8 cellular contexts compared by ENCODE assay signal in genomic region chr5:54517512-54518145, GRCh38. TPM values are rescaled to one million over a fixed set of nuclear protein-coding genes. Genes with fewer than 3 reads are reported as not detected.
A peak's percentile ranks its signal among the peaks of the same experiment; 100 is the strongest.
DNase-seq lines count a peak whose midpoint lies in the region; ATAC-seq and TF ChIP-seq lines count a peak whose summit lies in the region.

A gene with protein sequence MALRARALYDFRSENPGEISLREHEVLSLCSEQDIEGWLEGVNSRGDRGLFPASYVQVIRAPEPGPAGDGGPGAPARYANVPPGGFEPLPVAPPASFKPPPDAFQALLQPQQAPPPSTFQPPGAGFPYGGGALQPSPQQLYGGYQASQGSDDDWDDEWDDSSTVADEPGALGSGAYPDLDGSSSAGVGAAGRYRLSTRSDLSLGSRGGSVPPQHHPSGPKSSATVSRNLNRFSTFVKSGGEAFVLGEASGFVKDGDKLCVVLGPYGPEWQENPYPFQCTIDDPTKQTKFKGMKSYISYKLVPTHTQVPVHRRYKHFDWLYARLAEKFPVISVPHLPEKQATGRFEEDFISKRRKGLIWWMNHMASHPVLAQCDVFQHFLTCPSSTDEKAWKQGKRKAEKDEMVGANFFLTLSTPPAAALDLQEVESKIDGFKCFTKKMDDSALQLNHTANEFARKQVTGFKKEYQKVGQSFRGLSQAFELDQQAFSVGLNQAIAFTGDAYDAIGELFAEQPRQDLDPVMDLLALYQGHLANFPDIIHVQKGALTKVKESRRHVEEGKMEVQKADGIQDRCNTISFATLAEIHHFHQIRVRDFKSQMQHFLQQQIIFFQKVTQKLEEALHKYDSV (plus strand): TSS chr5:54517759. CDS start chr5:54517953, 194 bp downstream.

- H3K4me1 ChIP-seq in duodenal mucosa (ENCODE audit: control insufficient read depth in 1 of 2, insufficient read depth in 2 of 2, low read length in 2 of 2): peaks cover 34 to 42% of the 10 kb centered on the region in 2 donors
- peaks cover 37% of the 10 kb centered on the region for H3K4me1 ChIP-seq in lower lobe of right lung

- no peak within 1 kb of the TSS for H3K27ac Mint-ChIP-seq in activated CD4-positive, alpha-beta memory T cell treated with anti-CD3 and anti-CD28 coated beads for 36 hours

- H3K4me3 ChIP-seq in duodenal mucosa (ENCODE audit: low read depth in 1 of 2, low read length in 2 of 2) (peak within 1 kb of the TSS; percentile 89 to 91), lower lobe of right lung (peak within 1 kb of the TSS; percentile 100)

- H3K27me3 Mint-ChIP-seq in activated CD4-positive, alpha-beta memory T cell treated with anti-CD3 and anti-CD28 coated beads for 36 hours: no peaks in the 10 kb centered on the region

- peak within 1 kb of the TSS; percentile 64 for H3K4me3 Mint-ChIP-seq in activated CD4-positive, alpha-beta memory T cell treated with anti-CD3 and anti-CD28 coated beads for 36 hours

- DNase-seq in CD1c-positive myeloid dendritic cell (ENCODE audit: extremely low spot score): peak; percentile 97
- peak; percentile 75 for DNase-seq in NCI-H748 treated with DMSO at 0.1 percent for 48 hours (lab: John Stamatoyannopoulos, UW)
- DNase-seq in activated CD4-positive, alpha-beta memory T cell treated with anti-CD3 and anti-CD28 coated beads for 36 hours: peak; percentile 92
- DNase-seq in lower lobe of right lung: peak; percentile 96
- peak; percentile 82 to 87 (median 84) for DNase-seq in stimulated activated CD4-positive, alpha-beta T cell treated with anti-CD3 and anti-CD28 coated beads, TNF-alpha, amount 100 ng/mL, for 1 hour (ENCODE audit: low read depth in 3 of 3, low spot score in 1 of 3)

- peaks cover 44% of the 10 kb centered on the region for H3K4me1 Mint-ChIP-seq in activated CD4-positive, alpha-beta memory T cell treated with anti-CD3 and anti-CD28 coated beads for 36 hours (ENCODE audit: low read depth)

- H3K9me3 ChIP-seq in duodenal mucosa (ENCODE audit: control insufficient read depth in 1 of 2, low read length in 2 of 2) (no peaks in the 10 kb centered on the region), lower lobe of right lung (no peaks in the 10 kb centered on the region)

- intact Hi-C loops in activated CD4-positive, alpha-beta memory T cell treated with anti-CD3 and anti-CD28 coated beads for 36 hours (cut with micrococcal nuclease): loop anchor here (1.0 to 2.0 kb wide), 5 partner anchors 201 to 629 kb away; no protein-coding TSS in a partner anchor
- intact Hi-C loops in lower lobe of right lung (cut with DNase I): no loop called here

- H3K27ac ChIP-seq in duodenal mucosa (ENCODE audit: low read depth, low read length) (peak within 1 kb of the TSS; percentile 63), lower lobe of right lung (peak within 1 kb of the TSS; percentile 96)

- H3K27me3 ChIP-seq in duodenal mucosa (ENCODE audit: control insufficient read depth in 1 of 2, insufficient read depth in 2 of 2, low read length in 2 of 2) (no peaks in the 10 kb centered on the region), lower lobe of right lung (ENCODE audit: low read depth) (no peaks in the 10 kb centered on the region)

- H3K9me3 Mint-ChIP-seq in activated CD4-positive, alpha-beta memory T cell treated with anti-CD3 and anti-CD28 coated beads for 36 hours: no peaks in the 10 kb centered on the region

- no peaks in the 10 kb centered on the region for H3K36me3 ChIP-seq in duodenal mucosa (ENCODE audit: control insufficient read depth in 1 of 2, insufficient read depth in 2 of 2, low read length in 2 of 2)
- H3K36me3 ChIP-seq in lower lobe of right lung: no peaks in the 10 kb centered on the region

- H3K36me3 Mint-ChIP-seq in activated CD4-positive, alpha-beta memory T cell treated with anti-CD3 and anti-CD28 coated beads for 36 hours: no peaks in the 10 kb centered on the region

- POLR2A ChIA-PET in activated CD4-positive, alpha-beta memory T cell treated with anti-CD3 and anti-CD28 coated beads for 36 hours (lab: Charles Lee): interaction anchor here (1.0 to 1.7 kb wide), 3 partner anchors 227 to 371 kb away, joined by 3 to 8 read pairs (median 3); no protein-coding TSS in a partner anchor

- ATAC-seq in GM19372 (IDR thresholded peaks at IDR 0.05; ENCODE audit: low read depth, unreplicated experiment): peak; percentile 89
- ATAC-seq in HG03521 (IDR thresholded peaks at IDR 0.05; ENCODE audit: unreplicated experiment): peak; percentile 96
- ATAC-seq in lower lobe of right lung: peak; percentile 96 to 97

- peak; percentile 91 for TF ChIP-seq CTCF in lower lobe of right lung (IDR thresholded peaks at IDR 0.05)

- CTCF ChIA-PET in activated CD4-positive, alpha-beta memory T cell treated with anti-CD3 and anti-CD28 coated beads for 36 hours (lab: Charles Lee): interaction anchor here (0.6 to 5.3 kb wide), 38 partner anchors 10 to 642 kb away, joined by 3 to 195 read pairs (median 4); partner anchors contain the start of gene GPX8

- H3K9ac ChIP-seq in duodenal mucosa (ENCODE audit: low read depth in 1 of 2, low read length in 2 of 2): peak within 1 kb of the TSS; percentile 73 to 88

RNA-seq across cellular contexts. Expression of the gene that starts here (rescaled TPM):
- 1 to 10 TPM; 8.5 to 8.7 TPM for total RNA-seq in activated CD4-positive, alpha-beta memory T cell treated with anti-CD3 and anti-CD28 coated beads for 36 hours
- 33.6 TPM for total RNA-seq in lower lobe of right lung

Comparison
In these comparisons a context has a peak if more than half of its experiments do, and no peak if none do; other contexts are left out.
1. Peak in every context shown above with its lines: DNase-seq, ATAC-seq, H3K4me3 ChIP-seq and H3K27ac ChIP-seq.